29 cellular contexts compared by ENCODE assay signal in genomic region chr12:24608637-24609285, GRCh38.
DNase-seq lines count a peak whose midpoint lies in the region; ATAC-seq and TF ChIP-seq lines count a peak whose summit lies in the region.
"Had no signal": no experiment of that assay in that cellular context is flagged by ENCODE, and none has a peak within 500 bp of the region (broad histone marks: within the 10 kb centered on the region; RNA-seq: fewer than 3 reads in every experiment).

No MANE protein-coding gene starts in this region.

- peaks cover 33% of the 10 kb centered on the region for H3K9me3 Mint-ChIP-seq in Caco-2 (ENCODE audit: unreplicated experiment)

- no peak overlapping the region for H2AK9ac ChIP-seq in IMR-90 (replicated peaks; ENCODE audit: low read depth, low read length, poor library complexity)

- no peak overlapping the region for H3K27ac ChIP-seq in IMR-90 (ENCODE audit: insufficient read depth, low read length)
- no peak overlapping the region for H3K27ac ChIP-seq in upper lobe of left lung
- H3K27ac ChIP-seq: A549, PC-9, spleen, transverse colon had no signal

- H3K56ac ChIP-seq in IMR-90 (ENCODE audit: extremely low read depth, insufficient read depth, low read length) = no peak overlapping the region

- no peak overlapping the region for H3K27ac Mint-ChIP-seq in Caco-2 (ENCODE audit: unreplicated experiment)
- H3K27ac Mint-ChIP-seq: activated T-helper 1 cell treated with anti-CD3 and anti-CD28 coated beads, Interleukin-12 subunit alpha, Interleukin-12 subunit beta, Interleukin-2, Interleukin-4 antibody, amounts not matched to agents 30 ng/mL and 10 ng/mL and 1 ng/mL, durations not matched to agents 14 hours and 24 hours and 36 hours; B cell; CD8-positive, alpha-beta memory T cell; H9; naive thymus-derived CD8-positive, alpha-beta T cell had no signal

- H2AFZ ChIP-seq in IMR-90 (replicated peaks; ENCODE audit: low read length, poor library complexity) = no peak overlapping the region
- H2AFZ ChIP-seq: PC-9 had no signal

- no peak overlapping the region for H2BK5ac ChIP-seq in IMR-90 (ENCODE audit: low read depth, low read length, poor library complexity, severe bottlenecking)

- no peak overlapping the region; the same call in 1 of the 2 replicates for H3K14ac ChIP-seq in IMR-90 (replicated peaks; ENCODE audit: low read depth, low read length)

- H3K9me3 ChIP-seq in IMR-90 (ENCODE audit: control insufficient read depth, insufficient read depth, low read length) = peaks cover 4% of the 10 kb centered on the region
- H3K9me3 ChIP-seq in Caco-2 = peaks cover 6% of the 10 kb centered on the region; the same call in 1 of the 2 replicates
- H3K9me3 ChIP-seq in upper lobe of left lung = no peaks in the 10 kb centered on the region
- H3K9me3 ChIP-seq: transverse colon had no signal

- no peak overlapping the region for H4K5ac ChIP-seq in IMR-90 (ENCODE audit: low read depth, low read length)

- dilution Hi-C loops in IMR-90 (cut with HindIII; ENCODE audit: low sequenced_read_pairs, unreplicated experiment) = no loop called here

- H3K18ac ChIP-seq in IMR-90 (ENCODE audit: low read depth, low read length) = peak overlapping the region; percentile 46; the same call in 1 of the 2 replicates

- H3K79me1 ChIP-seq in IMR-90 (ENCODE audit: low read depth in 1 of 2, low read length in 2 of 2) = no peaks in the 10 kb centered on the region

- no peak for TF ChIP-seq EP300 in upper lobe of left lung (IDR thresholded peaks at IDR 0.05)

- TF ChIP-seq CTCF in IMR-90 (conservative IDR thresholded peaks at IDR 0.05; ENCODE audit: low read depth, low read length) (no peak), astrocyte of the spinal cord (IDR thresholded peaks at IDR 0.05; ENCODE audit: low read depth, low read length) (no peak), fibroblast of villous mesenchyme (IDR thresholded peaks at IDR 0.05; ENCODE audit: insufficient read depth, low read depth, low read length) (no peak), Caco-2 (IDR thresholded peaks at IDR 0.05; ENCODE audit: insufficient read depth in 1 of 2, low read depth in 1 of 2, low read length in 1 of 2, severe bottlenecking in 1 of 2, unreplicated experiment in 1 of 2) (no peak), upper lobe of left lung (IDR thresholded peaks at IDR 0.05) (no peak)

- no peaks in the 10 kb centered on the region for H3K4me1 Mint-ChIP-seq in Caco-2 (ENCODE audit: low read depth, unreplicated experiment)
- H3K4me1 Mint-ChIP-seq: CD8-positive, alpha-beta memory T cell; H9 had no signal

- H4K20me1 ChIP-seq in IMR-90 (ENCODE audit: insufficient read depth, low read length) = no peaks in the 10 kb centered on the region

- TF ChIP-seq POLR2A in IMR-90 (IDR thresholded peaks at IDR 0.05; ENCODE audit: low read depth, low read length) (no peak), upper lobe of left lung (IDR thresholded peaks at IDR 0.05) (no peak)

- no peak overlapping the region for H3K9ac ChIP-seq in IMR-90 (ENCODE audit: low read depth, low read length)

- H3K4me3 ChIP-seq in IMR-90 (ENCODE audit: insufficient read depth, low read depth, low read length) (no peak overlapping the region), astrocyte of the spinal cord (ENCODE audit: low read depth, low read length) (no peak overlapping the region), fibroblast of villous mesenchyme (ENCODE audit: low read depth, low read length) (no peak overlapping the region), Caco-2 (ENCODE audit: low read depth, low read length) (no peak overlapping the region), upper lobe of left lung (no peak overlapping the region)
- H3K4me3 ChIP-seq: A549, PC-9, spleen, transverse colon had no signal

- in situ Hi-C loops in IMR-90 (cut with MboI; ENCODE audit: low sequenced_read_pairs) (no loop called here), astrocyte of the spinal cord (cut with HindIII; ENCODE audit: low sequenced_read_pairs) (no loop called here)

- no peak overlapping the region for H2BK120ac ChIP-seq in IMR-90 (ENCODE audit: low read depth, low read length)

- BruUV-seq in IMR-90 (replicated peaks; lab: Mats Ljungman, UMichigan) = no TSS peak
- BruUV-seq in Caco-2 (replicated peaks; lab: Mats Ljungman, UMichigan) = no TSS peak

- no peaks in the 10 kb centered on the region for H3K9me1 ChIP-seq in IMR-90 (ENCODE audit: insufficient read depth, low read length)

- no peak overlapping the region for H2BK15ac ChIP-seq in IMR-90 (ENCODE audit: low read depth, low read length)

- H3K4me3 Mint-ChIP-seq in Caco-2 (ENCODE audit: unreplicated experiment) = no peak overlapping the region
- H3K4me3 Mint-ChIP-seq: activated T-helper 1 cell treated with anti-CD3 and anti-CD28 coated beads, Interleukin-12 subunit alpha, Interleukin-12 subunit beta, Interleukin-2, Interleukin-4 antibody, amounts not matched to agents 30 ng/mL and 10 ng/mL and 1 ng/mL, durations not matched to agents 14 hours and 24 hours and 36 hours; B cell; CD8-positive, alpha-beta memory T cell; H9; naive thymus-derived CD8-positive, alpha-beta T cell had no signal

- POLR2A ChIA-PET in IMR-90 (lab: Charles Lee; ENCODE audit: unreplicated experiment) (no interaction called here), Caco-2 (lab: Charles Lee) (interaction anchor here (0.5 kb wide), 1 partner anchor 47 kb away, joined by 13 read pairs; no protein-coding TSS in a partner anchor)

- H4K91ac ChIP-seq in IMR-90 (ENCODE audit: insufficient read depth, low read depth, low read length) = no peak overlapping the region

- H3K4ac ChIP-seq in IMR-90 (ENCODE audit: low read depth, low read length) = no peak overlapping the region

- DNase-seq in A172 (ENCODE audit: low spot score) (peak; percentile 11), IMR-90 (peak; percentile 38), astrocyte of the spinal cord (ENCODE audit: low read depth, low spot score) (peak; percentile 61), fibroblast of villous mesenchyme (ENCODE audit: low read depth) (peak; percentile 36), NK-92 (lab: John Stamatoyannopoulos, UW; ENCODE audit: unreplicated experiment) (no peak), Caco-2 (no peak), NCI-H187 (lab: John Stamatoyannopoulos, UW) (no peak), upper lobe of left lung (no peak)
- DNase-seq: activated CD4-positive, alpha-beta T cell treated with anti-CD3 and anti-CD28 coated beads, Interleukin-2, amount 50 U/mL, for 4 hours; activated CD4-positive, CD25-positive, alpha-beta regulatory T cell; activated CD8-positive, alpha-beta memory T cell treated with anti-CD3 and anti-CD28 coated beads, Interleukin-2, amount 50 U/mL, for 4 hours; activated naive CD4-positive, alpha-beta T cell treated with anti-CD3 and anti-CD28 coated beads, Interleukin-2, amount 50 U/mL, for 16 hours; amniotic stem cell; CD8-positive, alpha-beta memory T cell; H9; left ventricle myocardium superior; naive thymus-derived CD8-positive, alpha-beta T cell; NCI-H1417 treated with DMSO at 0.1 percent for 48 hours; NCI-H2107; NCI-H446 treated with DMSO at 0.1 percent for 48 hours; occipital lobe; PC-9; retina; Right ventricle myocardium superior; spleen; transverse colon had no signal

- H2BK20ac ChIP-seq in IMR-90 (ENCODE audit: low read depth, low read length) = no peak overlapping the region

- H3K23ac ChIP-seq in IMR-90 (ENCODE audit: low read depth, low read length) = no peak overlapping the region

- H3K27me3 Mint-ChIP-seq in Caco-2 (ENCODE audit: insufficient read depth, unreplicated experiment) = no peaks in the 10 kb centered on the region
- H3K27me3 Mint-ChIP-seq: B cell; CD8-positive, alpha-beta memory T cell; naive thymus-derived CD8-positive, alpha-beta T cell had no signal

- peaks cover 12% of the 10 kb centered on the region for H3K36me3 Mint-ChIP-seq in Caco-2 (ENCODE audit: insufficient read depth, unreplicated experiment)
- H3K36me3 Mint-ChIP-seq: CD8-positive, alpha-beta memory T cell; naive thymus-derived CD8-positive, alpha-beta T cell had no signal

- no peak for TF ChIP-seq RAD21 in IMR-90 (IDR thresholded peaks at IDR 0.05; ENCODE audit: low read length)

- H3K27me3 ChIP-seq in IMR-90 (ENCODE audit: control insufficient read depth, insufficient read depth, low read length) (no peaks in the 10 kb centered on the region), Caco-2 (replicated peaks; ENCODE audit: control insufficient read depth, insufficient read depth, low read length) (no peaks in the 10 kb centered on the region), upper lobe of left lung (no peaks in the 10 kb centered on the region)
- H3K27me3 ChIP-seq: spleen, transverse colon had no signal

- no peak overlapping the region; the same call in 1 of the 2 replicates for H3K4me2 ChIP-seq in IMR-90 (ENCODE audit: low read depth, low read length)
- H3K4me2 ChIP-seq: A549, PC-9 had no signal

- no peak overlapping the region for H4K8ac ChIP-seq in IMR-90 (ENCODE audit: low read depth in 2 of 2, low read length in 2 of 2)

- no peak overlapping the region for H2AK5ac ChIP-seq in IMR-90 (ENCODE audit: low read depth, low read length)

- no CpG with 5 or more reads among the region's 3 CpGs for WGBS in IMR-90 (ENCODE audit: extremely low coverage in 2 of 2, insufficient read length in 1 of 2), 2 experiments
- WGBS in upper lobe of left lung, 2 donors = 35 to 37% methylated on average over 3 of the region's 3 CpGs

- H3K36me3 ChIP-seq in IMR-90 (ENCODE audit: control insufficient read depth, insufficient read depth, low read length) = no peaks in the 10 kb centered on the region
- no peaks in the 10 kb centered on the region for H3K36me3 ChIP-seq in Caco-2 (ENCODE audit: control insufficient read depth, insufficient read depth, low read length)
- H3K36me3 ChIP-seq in upper lobe of left lung = no peaks in the 10 kb centered on the region
- H3K36me3 ChIP-seq: spleen, transverse colon had no signal

- H3K4me1 ChIP-seq in IMR-90 (ENCODE audit: control insufficient read depth, insufficient read depth, low read length) (peaks cover 4% of the 10 kb centered on the region), Caco-2 (0 out of 2 replicates have a peak, but pooled peaks cover 7% of the 10 kb centered on the region), upper lobe of left lung (no peaks in the 10 kb centered on the region)
- H3K4me1 ChIP-seq: A549, transverse colon had no signal

- ATAC-seq in IMR-90 (ENCODE audit: low read depth) (peak; percentile 57), upper lobe of left lung (ENCODE audit: low FRiP score in 2 of 2) (no peak)
- ATAC-seq: A549; left ventricle myocardium superior; naive thymus-derived CD8-positive, alpha-beta T cell had no signal

- intact Hi-C loops in IMR-90 (cut with micrococcal nuclease) = no loop called here
- intact Hi-C loops in Caco-2 (cut with micrococcal nuclease; ENCODE audit: unreplicated experiment) = no loop called here

- CTCF ChIA-PET in IMR-90 (lab: Yijun Ruan, JAX) (no interaction called here), Caco-2 (lab: Charles Lee) (no interaction called here)

TF ChIP-seq in IMR-90, 13 proteins besides CTCF, POLR2A, EP300 and RAD21 (continues in another document):
- TF ChIP-seq SMC3 (IDR thresholded peaks at IDR 0.05; ENCODE audit: low read depth, low read length) = no peak

Comparison
In these comparisons a context has a peak if more than half of its experiments do, and no peak if none do; other contexts are left out.
1. DNase-seq: peak in A172 (single experiment), IMR-90 (single experiment), astrocyte of the spinal cord (single experiment) and fibroblast of villous mesenchyme (single experiment); none in NK-92 (single experiment), Caco-2 (0 of 2), NCI-H187 (0 of 2) and upper lobe of left lung (0 of 2).